ENCODE assay signal across 22 cellular contexts in the genomic region with DNA sequence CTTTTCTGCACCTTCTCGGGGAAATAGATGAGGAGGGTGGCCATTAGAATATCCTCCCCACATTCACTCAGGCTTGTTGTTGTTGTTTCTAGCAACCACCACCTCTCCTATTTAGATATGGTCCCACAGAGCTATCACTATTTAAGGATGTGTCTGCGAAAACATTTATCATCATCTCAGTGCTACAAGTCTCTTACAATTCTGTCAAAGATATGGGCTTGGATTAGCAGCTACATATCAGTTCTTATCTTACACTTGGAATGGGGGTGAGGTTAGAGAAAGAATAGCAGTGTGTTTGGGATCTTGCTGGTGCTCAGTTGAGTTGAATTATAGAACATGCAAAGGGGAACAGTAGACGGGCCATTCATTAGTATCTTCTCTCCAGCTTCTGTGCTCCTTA.
"Had no signal": no experiment of that assay in that cellular context is flagged by ENCODE, and none has a peak within 500 bp of the region (broad histone marks: within the 10 kb centered on the region; RNA-seq: fewer than 3 reads in every experiment).

No MANE protein-coding gene starts in this region.

- H3K27ac ChIP-seq: coronary artery, dorsolateral prefrontal cortex, epithelial cell of prostate, esophagus squamous epithelium, gastrocnemius medialis, heart right ventricle, left lung, lower lobe of right lung had no signal

- DNase-seq: dermis blood vessel endothelial cell; dorsolateral prefrontal cortex; effector CD4-positive, alpha-beta T cell; effector memory CD4-positive, alpha-beta T cell; erythroblast; esophagus squamous epithelium; foreskin fibroblast; foreskin melanocyte; gastrocnemius medialis; glutamatergic neuron; head of caudate nucleus; heart right ventricle; hippocampal formation; left cardiac atrium; left lung; left ventricle myocardium superior; lower lobe of right lung; mesenchymal stem cell; midbrain had no signal

- H3K27me3 ChIP-seq: dorsolateral prefrontal cortex, esophagus squamous epithelium, gastrocnemius medialis, heart right ventricle, left lung had no signal

- H3K36me3 ChIP-seq: esophagus squamous epithelium, gastrocnemius medialis, heart right ventricle, left lung, lower lobe of right lung had no signal

- H3K4me3 ChIP-seq: coronary artery, dorsolateral prefrontal cortex, esophagus squamous epithelium, gastrocnemius medialis, heart right ventricle, left lung, lower lobe of right lung had no signal

- ATAC-seq: esophagus mucosa, gastrocnemius medialis, heart right ventricle, left cardiac atrium, left lung, left ventricle myocardium superior, lower lobe of right lung had no signal

- H3K4me1 ChIP-seq: esophagus squamous epithelium, gastrocnemius medialis, heart right ventricle, left lung, lower lobe of right lung had no signal

- H3K9me3 ChIP-seq: esophagus squamous epithelium, gastrocnemius medialis, heart right ventricle, left lung, lower lobe of right lung had no signal
